In genomic region chr1:33633019-33633801, GRCh38 we compare ENCODE assay signal across 8 cellular contexts.
DNase-seq lines count a peak whose midpoint lies in the region; ATAC-seq and TF ChIP-seq lines count a peak whose summit lies in the region.

No MANE protein-coding gene starts in this region.

- TF ChIP-seq CTCF in CD14-positive monocyte (IDR thresholded peaks at IDR 0.05) (peak; percentile 99), retinal pigment epithelial cell (conservative IDR thresholded peaks at IDR 0.05; ENCODE audit: low read depth, low read length) (peak; percentile 99)

- H3K27me3 Mint-ChIP-seq in CD14-positive monocyte (ENCODE audit: low read depth in 3 of 3), result peaks cover 7 to 24% (median 22%) of the 10 kb centered on the region in 3 donors

- intact Hi-C loops in CD14-positive monocyte (cut with micrococcal nuclease) (loop anchor here in 1 of 2 donors (10.0 kb wide), 1 partner anchor 1112 kb away; no protein-coding TSS in a partner anchor), left ventricle myocardium superior (cut with micrococcal nuclease) (loop anchor here (10.0 kb wide), 1 partner anchor 962 kb away; no protein-coding TSS in a partner anchor)

- peaks cover 2% of the 10 kb centered on the region for H3K4me1 Mint-ChIP-seq in CD14-positive monocyte

- no peaks in the 10 kb centered on the region for H3K36me3 Mint-ChIP-seq in CD14-positive monocyte

- DNase-seq in CD14-positive monocyte (ENCODE audit: low spot score), result peak; percentile 79
- DNase-seq in NCI-H1694 treated with DMSO at 0.1 percent for 48 hours (lab: John Stamatoyannopoulos, UW), result peak; percentile 64
- DNase-seq in T-helper 2 cell, result peak; percentile 33 to 81 (median 68)
- peak in 55 of 56 donors; percentile 36 to 97 (median 76) for DNase-seq in amygdala (lab: John Stamatoyannopoulos, UW)
- DNase-seq in left ventricle myocardium superior, result peak; percentile 91
- DNase-seq in retinal pigment epithelial cell (ENCODE audit: low read depth), result peak; percentile 32

- H3K4me3 Mint-ChIP-seq in CD14-positive monocyte, result peak overlapping the region in 1 of 2 donors; percentile 56

- H3K27ac Mint-ChIP-seq in CD14-positive monocyte, result no peak overlapping the region

- ATAC-seq in GM21619 (IDR thresholded peaks at IDR 0.05; ENCODE audit: unreplicated experiment) (peak; percentile 77), left ventricle myocardium superior (peak; percentile 88), GM19452 (IDR thresholded peaks at IDR 0.05; ENCODE audit: unreplicated experiment) (no peak)

- H3K4me3 ChIP-seq in retinal pigment epithelial cell (ENCODE audit: low read length), result no peak overlapping the region

- H3K9me3 Mint-ChIP-seq in CD14-positive monocyte, result peaks cover 0 to 3% (median 0%) of the 10 kb centered on the region in 7 donors

Comparison
In these comparisons a context has a peak if more than half of its experiments do, and no peak if none do; other contexts are left out.
1. DNase-seq: peak in every context shown above with its lines; median percentile 91 in left ventricle myocardium superior; 79 in CD14-positive monocyte; 76 in amygdala; 68 in T-helper 2 cell; 64 in NCI-H1694 treated with DMSO at 0.1 percent for 48 hours; 32 in retinal pigment epithelial cell.